Comparison of ENCODE assay signal across 8 cellular contexts in genomic region chr17:80195671-80196529, GRCh38. TPM values are rescaled to one million over a fixed set of nuclear protein-coding genes. Genes with fewer than 3 reads are reported as not detected.
DNase-seq lines count a peak whose midpoint lies in the region; ATAC-seq, FAIRE-seq and TF ChIP-seq lines count a peak whose summit lies in the region.

No MANE protein-coding gene starts in this region.

- TF ChIP-seq CTCF in heart right ventricle (IDR thresholded peaks at IDR 0.05) (peak; percentile 51 to 93 (median 72)), chondrocyte (IDR thresholded peaks at IDR 0.05) (peak; percentile 85), pancreas (IDR thresholded peaks at IDR 0.05) (peak; percentile 50 to 81 (median 70))

- FAIRE-seq in pancreas (lab: Jason Lieb, UNC) = no peak

- peaks cover 2% of the 10 kb centered on the region for H3K27me3 Mint-ChIP-seq in chondrocyte (ENCODE audit: low read depth)

- H3K9me3 ChIP-seq in heart right ventricle = no peaks in the 10 kb centered on the region
- no peaks in the 10 kb centered on the region for H3K9me3 ChIP-seq in pancreas

- H3K27ac Mint-ChIP-seq in chondrocyte (ENCODE audit: unreplicated experiment) = no peak overlapping the region

- no peaks in the 10 kb centered on the region for H3K36me3 Mint-ChIP-seq in chondrocyte (ENCODE audit: low read depth)

- no peaks in the 10 kb centered on the region for H3K9me3 Mint-ChIP-seq in chondrocyte (ENCODE audit: low read depth)

- DNase-seq in heart right ventricle (no peak), Right ventricle myocardium superior (no peak), chondrocyte (ENCODE audit: low spot score) (no peak), pancreas (peak in 1 of 6 donors; percentile 46), ureter (ENCODE audit: low spot score) (no peak)
- DNase-seq in activated CD4-positive, alpha-beta T cell treated with anti-CD3 and anti-CD28 coated beads for 1 hour = peak; percentile 47

- peaks cover 0 to 21% (median 3%) of the 10 kb centered on the region in 7 donors for H3K27me3 ChIP-seq in heart right ventricle
- H3K27me3 ChIP-seq in pancreas = no peaks in the 10 kb centered on the region

- peaks cover 18% of the 10 kb centered on the region for H3K4me1 Mint-ChIP-seq in chondrocyte (ENCODE audit: low read depth)

- H3K4me1 ChIP-seq in heart right ventricle (peaks cover 5 to 19% (median 14%) of the 10 kb centered on the region in 9 donors), pancreas (no peaks in the 10 kb centered on the region)

- no peak overlapping the region for H3K4me3 Mint-ChIP-seq in chondrocyte (ENCODE audit: unreplicated experiment)

- intact Hi-C loops in heart right ventricle (cut with DNase I) (no loop called here), Right ventricle myocardium superior (cut with DNase I) (no loop called here), pancreas (cut with DNase I) (loop anchor here in 1 of 3 donors (10.0 kb wide), 1 partner anchor 59 kb away; no protein-coding TSS in a partner anchor)

- H3K27ac ChIP-seq in heart right ventricle (no peak overlapping the region), pancreas (no peak overlapping the region)

- ATAC-seq in heart right ventricle (no peak), Right ventricle myocardium superior (ENCODE audit: poor library complexity) (no peak), pancreas (peak in 1 of 4 donors; percentile 29), GM21528 (IDR thresholded peaks at IDR 0.05; ENCODE audit: low FRiP score, unreplicated experiment) (no peak), GM21619 (IDR thresholded peaks at IDR 0.05; ENCODE audit: unreplicated experiment) (no peak)

- 58 to 61% methylated on average over 27 of the region's 27 CpGs for WGBS in heart right ventricle, 2 donors
- WGBS in pancreas, 2 donors = 42 to 47% methylated on average over 27 of the region's 27 CpGs

- H3K4me3 ChIP-seq in heart right ventricle = no peak overlapping the region
- no peak overlapping the region for H3K4me3 ChIP-seq in pancreas

- H3K36me3 ChIP-seq in heart right ventricle (no peaks in the 10 kb centered on the region), pancreas (no peaks in the 10 kb centered on the region)

RNA-seq across cellular contexts. Expression of gene SGSH, which starts 24.2 kb away (rescaled TPM):
- 10 to 100 TPM in 9 of 10 donors, 1 to 10 TPM in 1; 7.3 to 18.0 (median 14.0) TPM for total RNA-seq in heart right ventricle
- polyA plus RNA-seq in heart right ventricle = 10 to 100 TPM in 1 of 2 donors, 1 to 10 TPM in 1; 10.0 to 21.7 TPM
- 13.4 TPM for total RNA-seq in Right ventricle myocardium superior
- total RNA-seq in chondrocyte = 42.6 to 45.4 TPM (median 44.7 TPM) in 3 replicates
- total RNA-seq in pancreas = 10 to 100 TPM; 21.4 to 40.3 (median 25.5) TPM
- 10 to 100 TPM; 52.9 to 65.2 TPM for polyA plus RNA-seq in pancreas
- total RNA-seq in ureter = 64.1 TPM

RNA-seq across cellular contexts. Expression of gene SLC26A11, which starts 24.3 kb away (rescaled TPM):
- total RNA-seq in heart right ventricle (1 to 10 TPM; 3.9 to 8.6 (median 5.1) TPM), Right ventricle myocardium superior (5.1 TPM), chondrocyte (16.2 to 19.0 TPM (median 16.2 TPM) in 3 replicates), pancreas (10 to 100 TPM in 1 of 6 donors, 1 to 10 TPM in 5; 5.1 to 11.9 (median 8.3) TPM), ureter (25.5 TPM)
- polyA plus RNA-seq in heart right ventricle (1 to 10 TPM; 3.0 to 5.6 TPM), pancreas (10 to 100 TPM; 19.3 to 23.6 TPM)

RNA-seq across cellular contexts. Expression of gene CARD14, which starts 26.1 kb away (rescaled TPM):
- total RNA-seq in heart right ventricle (under 1 TPM in 4 of 10 donors, not detected in 6; 0.11 to 0.33 (median 0.14) TPM), Right ventricle myocardium superior (not detected), chondrocyte (0.13 to 0.80 TPM (median 0.30 TPM) in 3 replicates), pancreas (under 1 TPM in 3 of 6 donors, not detected in 3; 0.06 to 0.32 (median 0.28) TPM), ureter (19.3 TPM)
- polyA plus RNA-seq in heart right ventricle (under 1 TPM; 0.12 to 0.22 TPM), pancreas (under 1 TPM; 0.23 to 0.33 TPM)

RNA-seq across cellular contexts. Expression of gene EIF4A3, which starts 49.0 kb away (rescaled TPM):
- total RNA-seq in heart right ventricle = 10 to 100 TPM; 26.5 to 40.2 (median 34.3) TPM
- 10 to 100 TPM; 16.2 to 51.0 TPM for polyA plus RNA-seq in heart right ventricle
- total RNA-seq in Right ventricle myocardium superior = 32.1 TPM
- total RNA-seq in chondrocyte = 63.2 to 76.2 TPM (median 64.0 TPM) in 3 replicates
- 10 to 100 TPM; 16.2 to 32.3 (median 30.2) TPM for total RNA-seq in pancreas
- polyA plus RNA-seq in pancreas = 10 to 100 TPM; 16.5 to 37.2 TPM
- total RNA-seq in ureter = 84.8 TPM

Comparison
In these comparisons a context has a peak if more than half of its experiments do, and no peak if none do; other contexts are left out.
1. RNA of gene CARD14, which starts 26.1 kb away (total RNA-seq): 19.3 TPM in ureter (single experiment); 0.13 to 0.80 TPM in chondrocyte, not detected in Right ventricle myocardium superior (single experiment), 0.06 to 0.32 TPM in pancreas and 0.11 to 0.33 TPM in heart right ventricle; every median in the first group is over 10 times any median in the second.
2. Peak in every context shown above with its lines, with median percentiles within 50 percentile points of each other: CTCF ChIP-seq.